ENCODE assay signal across 10 cellular contexts in the genomic region with DNA sequence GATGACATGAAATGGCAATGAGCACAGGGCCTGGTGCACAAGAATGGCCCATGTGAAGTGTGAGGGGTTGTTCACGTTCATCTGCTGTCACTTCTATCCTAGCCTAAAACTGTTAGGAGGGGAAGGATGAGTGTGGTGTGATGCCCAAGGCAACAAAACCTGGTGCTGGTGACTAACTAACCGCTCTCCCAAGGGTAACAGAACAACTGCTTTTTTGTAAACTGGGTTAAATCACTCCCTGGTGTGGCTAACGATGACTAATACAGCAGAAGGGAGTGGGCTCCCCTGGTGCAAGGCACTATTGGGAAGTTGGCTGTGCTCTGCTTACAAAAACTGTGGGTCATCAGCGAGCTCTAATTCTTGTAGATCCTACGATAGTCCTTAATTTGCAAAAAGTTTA.
DNase-seq lines count a peak whose midpoint lies in the region; ATAC-seq and TF ChIP-seq lines count a peak whose summit lies in the region.
"Had no signal": no experiment of that assay in that cellular context is flagged by ENCODE, and none has a peak within 500 bp of the region (broad histone marks: within the 10 kb centered on the region; RNA-seq: fewer than 3 reads in every experiment).

No MANE protein-coding gene starts in this region.

- no peaks in the 10 kb centered on the region for H3K9me3 Mint-ChIP-seq in activated T-helper 1 cell treated with anti-CD3 and anti-CD28 coated beads, Interleukin-12 subunit alpha, Interleukin-12 subunit beta, Interleukin-2, Interleukin-4 antibody, amounts not matched to agents 30 ng/mL and 10 ng/mL and 1 ng/mL, durations not matched to agents 14 hours and 24 hours and 36 hours

- ATAC-seq in GM19467 (IDR thresholded peaks at IDR 0.05; ENCODE audit: unreplicated experiment) = peak; percentile 39

- H3K36me3 ChIP-seq in ACC112 (ENCODE audit: insufficient read depth, low read length) (no peaks in the 10 kb centered on the region), fibroblast of lung (ENCODE audit: control insufficient read depth, insufficient read depth, low read length) (no peaks in the 10 kb centered on the region)
- H3K36me3 ChIP-seq: BLaER1 had no signal

- peaks cover 8% of the 10 kb centered on the region for H3K4me1 ChIP-seq in ACC112 (ENCODE audit: control insufficient read depth, insufficient read depth, low read length, unreplicated experiment)
- H3K4me1 ChIP-seq in fibroblast of lung (ENCODE audit: control insufficient read depth, extremely low read depth, insufficient read depth, low read length) = no peaks in the 10 kb centered on the region
- H3K4me1 ChIP-seq: BLaER1, testis had no signal

- no peaks in the 10 kb centered on the region for H4K20me1 ChIP-seq in fibroblast of lung (ENCODE audit: control insufficient read depth, extremely low read depth, insufficient read depth, low read length)
- H4K20me1 ChIP-seq: BLaER1 had no signal

- no peak overlapping the region for H3K4me3 Mint-ChIP-seq in activated T-helper 1 cell treated with anti-CD3 and anti-CD28 coated beads, Interleukin-12 subunit alpha, Interleukin-12 subunit beta, Interleukin-2, Interleukin-4 antibody, amounts not matched to agents 30 ng/mL and 10 ng/mL and 1 ng/mL, durations not matched to agents 14 hours and 24 hours and 36 hours

- H3K27me3 Mint-ChIP-seq in activated T-helper 1 cell treated with anti-CD3 and anti-CD28 coated beads, Interleukin-12 subunit alpha, Interleukin-12 subunit beta, Interleukin-2, Interleukin-4 antibody, amounts not matched to agents 30 ng/mL and 10 ng/mL and 1 ng/mL, durations not matched to agents 14 hours and 24 hours and 36 hours (ENCODE audit: insufficient read depth) = no peaks in the 10 kb centered on the region

- H3K9ac ChIP-seq in fibroblast of lung (ENCODE audit: insufficient read depth, low read length) = no peak overlapping the region
- H3K9ac ChIP-seq: BLaER1 had no signal

- H3K27ac ChIP-seq in ACC112 (ENCODE audit: low read depth, low read length) (peak overlapping the region; percentile 27; the same call in 1 of the 2 replicates), fibroblast of lung (ENCODE audit: insufficient read depth, low read length) (no peak overlapping the region)
- H3K27ac ChIP-seq: BLaER1, testis had no signal

- no peaks in the 10 kb centered on the region for H3K79me2 ChIP-seq in ACC112 (ENCODE audit: control insufficient read depth, insufficient read depth, low read length, unreplicated experiment)
- H3K79me2 ChIP-seq in fibroblast of lung (ENCODE audit: control insufficient read depth, insufficient read depth, low read length) = no peaks in the 10 kb centered on the region

- H3K27ac Mint-ChIP-seq in activated T-helper 1 cell treated with anti-CD3 and anti-CD28 coated beads, Interleukin-12 subunit alpha, Interleukin-12 subunit beta, Interleukin-2, Interleukin-4 antibody, amounts not matched to agents 30 ng/mL and 10 ng/mL and 1 ng/mL, durations not matched to agents 14 hours and 24 hours and 36 hours = no peak overlapping the region

- DNase-seq in HS-27A (ENCODE audit: low read depth) (peak; percentile 51), fibroblast of lung (ENCODE audit: low read depth in 2 of 2) (peak; percentile 84 to 91), DMS153 treated with DMSO at 0.1 percent for 48 hours (lab: John Stamatoyannopoulos, UW; ENCODE audit: unreplicated experiment) (no peak), NCI-H1694 treated with DMSO at 0.1 percent for 48 hours (lab: John Stamatoyannopoulos, UW) (no peak)
- no peak for DNase-seq in activated T-helper 1 cell treated with anti-CD3 and anti-CD28 coated beads, Interleukin-12 subunit alpha, Interleukin-12 subunit beta, Interleukin-2, Interleukin-4 antibody, amounts not matched to agents 30 ng/mL and 10 ng/mL and 1 ng/mL, durations not matched to agents 14 hours and 24 hours and 36 hours (ENCODE audit: low spot score)
- no peak for DNase-seq in stimulated activated CD4-positive, alpha-beta T cell treated with anti-CD3 and anti-CD28 coated beads, Interleukin-2, amount 100 ng/mL, for 48 hours
- DNase-seq: testis had no signal

- no peak overlapping the region for H3K4me2 ChIP-seq in fibroblast of lung (ENCODE audit: extremely low read depth, insufficient read depth, low read length)
- H3K4me2 ChIP-seq: BLaER1 had no signal

- H2AFZ ChIP-seq in ACC112 (ENCODE audit: low read length, unreplicated experiment) (peak overlapping the region; percentile 6), fibroblast of lung (ENCODE audit: low read length) (no peak overlapping the region)

- intact Hi-C loops in activated T-helper 1 cell treated with anti-CD3 and anti-CD28 coated beads, Interleukin-12 subunit alpha, Interleukin-12 subunit beta, Interleukin-2, Interleukin-4 antibody, amounts not matched to agents 30 ng/mL and 10 ng/mL and 1 ng/mL, durations not matched to agents 14 hours and 24 hours and 36 hours (cut with micrococcal nuclease) = no loop called here

- H3K4me1 Mint-ChIP-seq in activated T-helper 1 cell treated with anti-CD3 and anti-CD28 coated beads, Interleukin-12 subunit alpha, Interleukin-12 subunit beta, Interleukin-2, Interleukin-4 antibody, amounts not matched to agents 30 ng/mL and 10 ng/mL and 1 ng/mL, durations not matched to agents 14 hours and 24 hours and 36 hours (ENCODE audit: low read depth) = no peaks in the 10 kb centered on the region

- H3K4me3 ChIP-seq in ACC112 (ENCODE audit: low read depth, low read length) (no peak overlapping the region), fibroblast of lung (replicated peaks in 1 of 4; ENCODE audit: control extremely low read depth in 1 of 4, insufficient read depth in 1 of 4, low read depth in 3 of 4, low read length in 4 of 4) (no peak overlapping the region)
- H3K4me3 ChIP-seq: BLaER1, testis had no signal

- H3K27me3 ChIP-seq in ACC112 (ENCODE audit: insufficient read depth, low read length) = no peaks in the 10 kb centered on the region
- no peaks in the 10 kb centered on the region for H3K27me3 ChIP-seq in fibroblast of lung (ENCODE audit: control insufficient read depth, insufficient read depth, low read length)
- H3K27me3 ChIP-seq: BLaER1, testis had no signal

- TF ChIP-seq CTCF in fibroblast of lung (conservative IDR thresholded peaks at IDR 0.05 in 1 of 2, IDR thresholded peaks at IDR 0.05 in 1 of 2; ENCODE audit: low read depth in 1 of 2, low read length in 2 of 2) = no peak

- H3K9me3 ChIP-seq in fibroblast of lung (ENCODE audit: control insufficient read depth, insufficient read depth, low read depth, low read length) = no peaks in the 10 kb centered on the region
- H3K9me3 ChIP-seq: BLaER1, testis had no signal

- H3K36me3 Mint-ChIP-seq in activated T-helper 1 cell treated with anti-CD3 and anti-CD28 coated beads, Interleukin-12 subunit alpha, Interleukin-12 subunit beta, Interleukin-2, Interleukin-4 antibody, amounts not matched to agents 30 ng/mL and 10 ng/mL and 1 ng/mL, durations not matched to agents 14 hours and 24 hours and 36 hours (ENCODE audit: low read depth) = no peaks in the 10 kb centered on the region

Comparison
In these comparisons a context has a peak if more than half of its experiments do, and no peak if none do; other contexts are left out.
1. DNase-seq: peak in HS-27A (single experiment) and fibroblast of lung (2 of 2); none in activated T-helper 1 cell treated with anti-CD3 and anti-CD28 coated beads, Interleukin-12 subunit alpha, Interleukin-12 subunit beta, Interleukin-2, Interleukin-4 antibody, amounts not matched to agents 30 ng/mL and 10 ng/mL and 1 ng/mL, durations not matched to agents 14 hours and 24 hours and 36 hours (single experiment), stimulated activated CD4-positive, alpha-beta T cell treated with anti-CD3 and anti-CD28 coated beads, Interleukin-2, amount 100 ng/mL, for 48 hours (0 of 2), DMS153 treated with DMSO at 0.1 percent for 48 hours (single experiment) and NCI-H1694 treated with DMSO at 0.1 percent for 48 hours (single experiment).